In the genomic region with DNA sequence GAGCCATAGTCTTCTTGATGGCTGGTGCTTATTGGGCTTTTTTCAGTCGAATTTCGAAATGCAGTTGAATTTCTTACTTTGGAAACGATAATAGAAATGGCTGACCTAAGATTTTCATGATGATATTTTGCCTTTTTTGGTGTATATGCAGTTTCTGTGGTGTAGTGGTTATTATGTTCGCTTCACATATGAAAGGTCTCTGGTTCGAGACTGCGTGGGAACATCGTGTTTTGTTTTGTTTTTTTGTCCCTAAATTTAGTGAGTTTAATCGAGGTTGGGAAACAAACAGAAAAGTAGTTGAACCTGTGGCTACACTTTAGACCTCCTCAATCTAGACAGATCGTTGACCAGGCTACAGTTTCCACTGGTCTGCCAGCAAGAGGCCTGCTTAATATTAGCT, we compare ENCODE assay signal across 4 cellular contexts. TPM values are rescaled to one million over a fixed set of nuclear protein-coding genes. Genes with fewer than 3 reads are reported as not detected.
"Had no signal": no experiment of that assay in that cellular context is flagged by ENCODE, and none has a peak within 500 bp of the region (broad histone marks: within the 10 kb centered on the region; RNA-seq: fewer than 3 reads in every experiment).

No MANE protein-coding gene starts in this region.

RNA-seq across cellular contexts. Expression of a gene that starts 35.7 kb away (rescaled TPM):
- total RNA-seq: myocyte, osteoblast had no signal
- polyA plus RNA-seq: neural cell, thymus had no signal
